Comparison of ENCODE assay signal across 1 cellular context in the genomic region with DNA sequence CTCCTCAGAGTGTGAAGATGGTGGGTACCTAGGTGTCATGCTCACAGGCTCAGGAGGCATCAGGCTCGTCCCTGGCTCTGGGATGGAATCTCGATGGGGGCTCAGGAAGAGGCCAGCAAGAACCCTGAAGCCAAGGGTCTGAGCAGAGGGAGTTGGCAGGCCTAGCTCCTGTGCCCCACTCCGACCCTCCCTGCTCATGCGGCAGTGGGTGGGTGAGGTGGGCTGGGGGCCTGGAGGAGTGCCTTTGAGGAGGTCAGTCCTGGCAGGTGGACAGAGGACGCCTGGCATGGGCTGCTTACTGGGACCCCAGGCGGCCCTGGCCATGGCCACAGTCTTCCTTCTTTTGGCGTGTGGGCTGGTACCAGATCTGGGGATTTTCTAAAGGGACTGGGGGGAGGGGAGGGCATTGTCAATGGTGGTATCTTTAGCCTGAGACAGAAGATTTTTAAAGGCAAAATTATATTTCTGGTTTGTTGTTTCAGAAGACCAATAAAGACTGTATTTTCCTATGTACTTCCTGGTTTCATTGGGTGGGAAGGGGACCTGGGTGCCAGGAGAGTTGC.
TF ChIP-seq lines count a peak whose summit lies in the region.

No MANE protein-coding gene starts in this region.

TF ChIP-seq in HepG2, 621 proteins besides CTCF, POLR2A, EP300 and RAD21:
- 0 out of 2 replicates have a peak, but pooled peaks have one; percentile 59 for TF ChIP-seq CSRNP1 (CRISPR knock-in tag; IDR thresholded peaks at IDR 0.05)
- TF ChIP-seq POGK (CRISPR knock-in tag; conservative IDR thresholded peaks at IDR 0.05), result no peak
